3 cellular contexts compared by ENCODE assay signal in the genomic region with DNA sequence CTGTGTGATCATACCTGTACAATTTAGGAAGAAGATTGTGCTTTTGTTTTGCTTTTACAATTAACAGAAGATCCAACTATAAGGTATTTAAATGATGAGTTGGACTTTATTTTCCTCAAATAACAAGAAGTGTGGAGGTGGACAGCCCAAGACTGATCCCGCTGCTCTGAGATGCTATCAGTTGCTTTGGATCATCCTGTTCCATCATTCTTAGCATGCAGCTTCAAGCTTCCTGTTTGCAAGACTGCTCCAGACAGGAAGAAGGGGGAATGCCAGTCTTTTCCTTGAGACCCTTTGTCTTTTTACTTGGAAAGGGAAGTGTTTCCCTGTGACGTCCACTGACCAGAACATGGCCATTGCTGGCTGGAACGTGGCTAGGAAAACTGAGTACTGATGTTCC.
TF ChIP-seq lines count a peak whose summit lies in the region.

No MANE protein-coding gene starts in this region.

TF ChIP-seq in HepG2, 621 proteins besides CTCF, POLR2A, EP300 and RAD21:
- TF ChIP-seq KIAA2018 (CRISPR knock-in tag; IDR thresholded peaks at IDR 0.05; ENCODE audit: borderline replicate concordance) = no peak
- TF ChIP-seq RFX3 (CRISPR knock-in tag; IDR thresholded peaks at IDR 0.05) = no peak

TF ChIP-seq in endothelial cell of umbilical vein, 7 proteins besides CTCF, POLR2A, EP300 and RAD21:
- no peak for TF ChIP-seq POLR2AphosphoS5 (IDR thresholded peaks at IDR 0.05; ENCODE audit: insufficient read depth, low read depth, low read length)
- TF ChIP-seq GATA2 (IDR thresholded peaks at IDR 0.05; ENCODE audit: insufficient read depth, insufficient read length, low read depth, low read length) = peak; percentile 40
TF ChIP-seq in endothelial cell of umbilical vein: peak in this region for 1.

TF ChIP-seq in SK-N-SH, 30 proteins besides CTCF, POLR2A, EP300 and RAD21:
- TF ChIP-seq, protein P1, sequence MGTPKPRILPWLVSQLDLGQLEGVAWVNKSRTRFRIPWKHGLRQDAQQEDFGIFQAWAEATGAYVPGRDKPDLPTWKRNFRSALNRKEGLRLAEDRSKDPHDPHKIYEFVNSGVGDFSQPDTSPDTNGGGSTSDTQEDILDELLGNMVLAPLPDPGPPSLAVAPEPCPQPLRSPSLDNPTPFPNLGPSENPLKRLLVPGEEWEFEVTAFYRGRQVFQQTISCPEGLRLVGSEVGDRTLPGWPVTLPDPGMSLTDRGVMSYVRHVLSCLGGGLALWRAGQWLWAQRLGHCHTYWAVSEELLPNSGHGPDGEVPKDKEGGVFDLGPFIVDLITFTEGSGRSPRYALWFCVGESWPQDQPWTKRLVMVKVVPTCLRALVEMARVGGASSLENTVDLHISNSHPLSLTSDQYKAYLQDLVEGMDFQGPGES (IDR thresholded peaks at IDR 0.05; ENCODE audit: low read depth, low read length) = no peak
- TF ChIP-seq SMC3 (IDR thresholded peaks at IDR 0.05; ENCODE audit: low read depth, low read length) = no peak
- no peak for TF ChIP-seq NRF1 (IDR thresholded peaks at IDR 0.05; ENCODE audit: low read depth, low read length)
- no peak for TF ChIP-seq GATA2 (CRISPR knock-in tag; IDR thresholded peaks at IDR 0.05)
- TF ChIP-seq, protein P2, sequence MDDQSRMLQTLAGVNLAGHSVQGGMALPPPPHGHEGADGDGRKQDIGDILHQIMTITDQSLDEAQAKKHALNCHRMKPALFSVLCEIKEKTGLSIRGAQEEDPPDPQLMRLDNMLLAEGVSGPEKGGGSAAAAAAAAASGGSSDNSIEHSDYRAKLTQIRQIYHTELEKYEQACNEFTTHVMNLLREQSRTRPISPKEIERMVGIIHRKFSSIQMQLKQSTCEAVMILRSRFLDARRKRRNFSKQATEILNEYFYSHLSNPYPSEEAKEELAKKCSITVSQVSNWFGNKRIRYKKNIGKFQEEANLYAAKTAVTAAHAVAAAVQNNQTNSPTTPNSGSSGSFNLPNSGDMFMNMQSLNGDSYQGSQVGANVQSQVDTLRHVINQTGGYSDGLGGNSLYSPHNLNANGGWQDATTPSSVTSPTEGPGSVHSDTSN (IDR thresholded peaks at IDR 0.05) = no peak
- no peak for TF ChIP-seq EZH2phosphoT487 (IDR thresholded peaks at IDR 0.05; ENCODE audit: borderline replicate concordance, low read depth)
TF ChIP-seq in SK-N-SH: peak in this region for 0.
